Comparison of ENCODE assay signal across 15 cellular contexts in genomic region chr6:80425089-80425823, GRCh38.
DNase-seq lines count a peak whose midpoint lies in the region; ATAC-seq lines count a peak whose summit lies in the region.
"Had no signal": no experiment of that assay in that cellular context is flagged by ENCODE, and none has a peak within 500 bp of the region (broad histone marks: within the 10 kb centered on the region; RNA-seq: fewer than 3 reads in every experiment).

No MANE protein-coding gene starts in this region.

- intact Hi-C loops in right cardiac atrium (cut with DNase I) = no loop called here

- H3K9me3 ChIP-seq in right cardiac atrium (ENCODE audit: control insufficient read depth, low read length) = peaks cover 2% of the 10 kb centered on the region
- H3K9me3 ChIP-seq: uterus had no signal

- H3K27ac ChIP-seq in epithelial cell of prostate (peak overlapping the region; percentile 12), right cardiac atrium (ENCODE audit: low read length) (no peak overlapping the region)
- H3K27ac ChIP-seq: spleen, uterus had no signal

- H3K4me3 ChIP-seq in skeletal muscle cell (ENCODE audit: low read depth, low read length) (no peak overlapping the region), right cardiac atrium (ENCODE audit: low read length) (no peak overlapping the region)
- H3K4me3 ChIP-seq: spleen, uterus had no signal

- WGBS in right cardiac atrium = 75% methylated on average over 2 of the region's 2 CpGs

- DNase-seq in GM04503 (ENCODE audit: low read depth) = peak; percentile 100
- peak; percentile 4 for DNase-seq in RKO (ENCODE audit: low spot score)
- DNase-seq in epithelial cell of prostate (ENCODE audit: low read depth, low spot score) = no peak
- peak; percentile 93 for DNase-seq in skeletal muscle cell (ENCODE audit: low read depth)
- no peak for DNase-seq in pons (ENCODE audit: low spot score)
- DNase-seq in right cardiac atrium = no peak
- no peak for DNase-seq in activated CD4-positive, alpha-beta T cell treated with anti-CD3 and anti-CD28 coated beads for 4 hours
- DNase-seq: activated CD8-positive, alpha-beta T cell treated with anti-CD3 and anti-CD28 coated beads for 36 hours; activated naive CD8-positive, alpha-beta T cell treated with anti-CD3 and anti-CD28 coated beads, Interleukin-2, amount 10 ng/mL, durations not matched to agents 7 days and 5 days; DMS153; naive B cell; NCI-H1694 treated with DMSO at 0.1 percent for 48 hours; spleen; uterus had no signal

- no peak for ATAC-seq in GM19035 (IDR thresholded peaks at IDR 0.05; ENCODE audit: unreplicated experiment)
- no peak for ATAC-seq in right cardiac atrium
- ATAC-seq: activated CD8-positive, alpha-beta T cell treated with anti-CD3 and anti-CD28 coated beads for 36 hours had no signal

- no peaks in the 10 kb centered on the region for H3K4me1 ChIP-seq in right cardiac atrium (ENCODE audit: control insufficient read depth, insufficient read depth, low read length)
- H3K4me1 ChIP-seq: spleen, uterus had no signal

- no peaks in the 10 kb centered on the region for H3K27me3 ChIP-seq in right cardiac atrium (ENCODE audit: control insufficient read depth, insufficient read depth)
- H3K27me3 ChIP-seq: spleen, uterus had no signal

Comparison
In these comparisons a context has a peak if more than half of its experiments do, and no peak if none do; other contexts are left out.
1. DNase-seq: peak in GM04503 (single experiment), RKO (single experiment) and skeletal muscle cell (single experiment); none in epithelial cell of prostate (single experiment), pons (single experiment), right cardiac atrium (0 of 3) and activated CD4-positive, alpha-beta T cell treated with anti-CD3 and anti-CD28 coated beads for 4 hours (0 of 2).